In the genomic region with DNA sequence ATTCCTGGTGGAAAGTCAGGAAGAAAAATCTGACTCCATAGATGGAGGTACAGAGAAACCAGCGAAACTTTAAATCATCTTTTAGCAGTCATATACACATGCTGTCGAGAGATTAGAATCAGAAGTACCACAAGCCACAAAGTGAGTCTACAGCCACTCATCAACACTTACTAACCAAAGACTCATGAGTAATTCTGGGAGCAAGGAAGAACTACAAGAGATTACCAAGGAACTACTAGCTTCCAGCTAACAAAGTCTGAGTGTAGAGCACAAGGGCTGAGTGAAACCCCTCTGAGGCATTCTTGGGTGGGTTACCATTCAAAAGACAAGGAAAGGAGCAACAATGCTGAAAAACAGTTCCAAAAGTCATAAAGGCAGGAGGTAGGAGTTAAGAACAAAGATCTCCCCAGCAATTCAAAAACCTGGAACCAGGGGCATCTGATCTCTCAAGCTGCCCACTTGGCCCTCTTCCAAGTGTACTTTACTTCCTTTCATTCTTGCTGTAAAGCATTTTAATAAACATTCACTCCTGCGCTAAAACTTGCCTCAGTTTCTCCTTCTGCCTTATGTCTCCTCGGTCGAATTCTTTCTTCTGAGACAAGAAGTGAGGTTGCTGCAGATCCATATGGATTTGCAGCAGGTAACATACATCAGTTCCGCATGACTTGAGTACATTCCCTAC, we compare ENCODE assay signal across 8 cellular contexts. TPM values are rescaled to one million over a fixed set of nuclear protein-coding genes. Genes with fewer than 3 reads are reported as not detected.
DNase-seq lines count a peak whose midpoint lies in the region; ATAC-seq lines count a peak whose summit lies in the region.

No MANE protein-coding gene starts in this region.

- peak overlapping the region; percentile 68 to 96 (median 90) for H3K27ac Mint-ChIP-seq in naive thymus-derived CD8-positive, alpha-beta T cell

- H3K4me3 Mint-ChIP-seq in naive thymus-derived CD8-positive, alpha-beta T cell: peak overlapping the region; percentile 78 to 96 (median 85)

- no peaks in the 10 kb centered on the region for H3K27me3 Mint-ChIP-seq in naive thymus-derived CD8-positive, alpha-beta T cell

- peaks cover 6 to 31% (median 23%) of the 10 kb centered on the region in 3 donors for H3K36me3 Mint-ChIP-seq in naive thymus-derived CD8-positive, alpha-beta T cell

- ATAC-seq in GM19397 (IDR thresholded peaks at IDR 0.05; ENCODE audit: unreplicated experiment): peak; percentile 40
- ATAC-seq in naive thymus-derived CD8-positive, alpha-beta T cell: peak; percentile 59 to 61
- ATAC-seq in sciatic nerve: no peak

- POLR2A ChIA-PET in naive thymus-derived CD8-positive, alpha-beta T cell (lab: Charles Lee): interaction anchor here (1.0 to 6.0 kb wide), 6 partner anchors 11 to 45 kb away, joined by 3 to 107 read pairs (median 3); partner anchors contain the start of gene RBM26

- intact Hi-C loops in sciatic nerve (cut with DNase I): no loop called here

- DNase-seq in DMS 273 treated with DMSO at 0.1 percent for 48 hours (lab: John Stamatoyannopoulos, UW) (peak; percentile 44), HT1080 (ENCODE audit: low read depth) (peak; percentile 75), NCI-H1048 (lab: John Stamatoyannopoulos, UW) (no peak), sciatic nerve (ENCODE audit: low spot score) (no peak), T1000 (lab: John Stamatoyannopoulos, UW) (no peak)
- DNase-seq in activated T-cell treated with anti-CD3 and anti-CD28 coated beads, Interleukin-2, amount 50 U/mL, for 48 hours: peak; percentile 54 to 55
- DNase-seq in naive thymus-derived CD8-positive, alpha-beta T cell: peak in 5 of 10 donors; percentile 5 to 57 (median 52)

- H3K9me3 Mint-ChIP-seq in naive thymus-derived CD8-positive, alpha-beta T cell: peaks cover 0 to 12% (median 4%) of the 10 kb centered on the region in 9 donors

- H3K4me1 Mint-ChIP-seq in naive thymus-derived CD8-positive, alpha-beta T cell: peaks cover 38 to 70% (median 66%) of the 10 kb centered on the region in 4 donors

RNA-seq across cellular contexts. Expression of gene RBM26, which starts 13.0 kb away (rescaled TPM):
- total RNA-seq in HT1080 (2014; rRNA removed; shearing (Covaris generic)): 21.8 and 22.0 TPM in 2 replicates
- 29.4 and 35.8 TPM in 2 replicates for polyA plus RNA-seq in HT1080 (2015; cell fraction: cytosol; rRNA removed)
- polyA plus RNA-seq in HT1080 (2015; cell fraction: nucleus; rRNA removed): 126 and 133 TPM in 2 replicates
- total RNA-seq in naive thymus-derived CD8-positive, alpha-beta T cell: 100 to 1,000 TPM; 138 to 142 TPM
- 10 to 100 TPM; 14.1 to 17.0 (median 16.1) TPM for polyA plus RNA-seq in naive thymus-derived CD8-positive, alpha-beta T cell
- 65.9 TPM for total RNA-seq in sciatic nerve

Comparison
In these comparisons a context has a peak if more than half of its experiments do, and no peak if none do; other contexts are left out.
1. DNase-seq: peak in DMS 273 treated with DMSO at 0.1 percent for 48 hours (single experiment), HT1080 (single experiment) and activated T-cell treated with anti-CD3 and anti-CD28 coated beads, Interleukin-2, amount 50 U/mL, for 48 hours (2 of 2); none in NCI-H1048 (single experiment), sciatic nerve (single experiment) and T1000 (single experiment).